In the genomic region with DNA sequence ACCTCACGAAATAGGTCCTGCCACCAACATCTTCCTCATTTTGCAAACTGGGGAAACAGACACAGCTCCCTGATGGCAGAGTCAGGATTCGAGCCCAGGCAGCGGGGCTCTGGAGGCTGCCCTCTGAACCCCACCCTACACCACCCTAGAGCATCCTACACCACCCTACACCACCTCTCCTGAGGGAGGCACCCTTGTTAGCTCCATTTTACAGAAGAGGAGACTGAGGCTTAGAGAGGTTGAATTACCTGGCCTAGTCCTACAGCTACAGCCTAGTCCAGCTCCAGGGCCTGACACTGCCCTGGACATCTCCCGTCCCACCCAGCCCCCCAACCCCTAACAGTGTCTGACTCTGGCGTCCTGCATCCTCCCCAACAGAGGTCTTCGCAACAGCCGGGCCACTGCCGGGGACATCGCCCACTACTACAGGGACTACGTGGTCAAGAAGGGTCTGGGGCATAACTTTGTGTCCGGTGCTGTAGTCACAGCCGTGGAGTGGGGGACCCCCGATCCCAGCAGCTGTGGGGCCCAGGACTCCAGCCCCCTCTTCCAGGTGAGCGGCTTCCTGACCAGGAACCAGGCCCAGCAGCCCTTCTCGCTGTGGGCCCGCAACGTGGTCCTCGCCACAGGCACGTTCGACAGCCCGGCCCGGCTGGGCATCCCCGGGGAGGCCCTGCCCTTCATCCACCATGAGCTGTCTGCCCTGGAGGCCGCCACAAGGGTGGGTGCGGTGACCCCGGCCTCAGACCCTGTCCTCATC, we compare ENCODE assay signal across 1 cellular context.
TF ChIP-seq lines count a peak whose summit lies in the region.

No MANE protein-coding gene starts in this region.

TF ChIP-seq in IMR-90, 13 proteins besides CTCF, POLR2A, EP300 and RAD21:
- TF ChIP-seq BHLHE40 (IDR thresholded peaks at IDR 0.05; ENCODE audit: low read depth, low read length): no peak
- no peak for TF ChIP-seq NFE2L2 (IDR thresholded peaks at IDR 0.05; ENCODE audit: low read depth, low read length)
- TF ChIP-seq CEBPB (IDR thresholded peaks at IDR 0.05; ENCODE audit: low read depth, low read length): no peak
- no peak for TF ChIP-seq MAZ (IDR thresholded peaks at IDR 0.05; ENCODE audit: borderline replicate concordance, low read depth, low read length)
- TF ChIP-seq, protein P1, sequence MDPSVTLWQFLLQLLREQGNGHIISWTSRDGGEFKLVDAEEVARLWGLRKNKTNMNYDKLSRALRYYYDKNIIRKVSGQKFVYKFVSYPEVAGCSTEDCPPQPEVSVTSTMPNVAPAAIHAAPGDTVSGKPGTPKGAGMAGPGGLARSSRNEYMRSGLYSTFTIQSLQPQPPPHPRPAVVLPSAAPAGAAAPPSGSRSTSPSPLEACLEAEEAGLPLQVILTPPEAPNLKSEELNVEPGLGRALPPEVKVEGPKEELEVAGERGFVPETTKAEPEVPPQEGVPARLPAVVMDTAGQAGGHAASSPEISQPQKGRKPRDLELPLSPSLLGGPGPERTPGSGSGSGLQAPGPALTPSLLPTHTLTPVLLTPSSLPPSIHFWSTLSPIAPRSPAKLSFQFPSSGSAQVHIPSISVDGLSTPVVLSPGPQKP (IDR thresholded peaks at IDR 0.05; ENCODE audit: borderline replicate concordance, low read depth, low read length): no peak
- no peak for TF ChIP-seq SMC3 (IDR thresholded peaks at IDR 0.05; ENCODE audit: low read depth, low read length)
- TF ChIP-seq MXI1 (IDR thresholded peaks at IDR 0.05; ENCODE audit: borderline replicate concordance, low read depth, low read length): no peak
- TF ChIP-seq, protein P2, sequence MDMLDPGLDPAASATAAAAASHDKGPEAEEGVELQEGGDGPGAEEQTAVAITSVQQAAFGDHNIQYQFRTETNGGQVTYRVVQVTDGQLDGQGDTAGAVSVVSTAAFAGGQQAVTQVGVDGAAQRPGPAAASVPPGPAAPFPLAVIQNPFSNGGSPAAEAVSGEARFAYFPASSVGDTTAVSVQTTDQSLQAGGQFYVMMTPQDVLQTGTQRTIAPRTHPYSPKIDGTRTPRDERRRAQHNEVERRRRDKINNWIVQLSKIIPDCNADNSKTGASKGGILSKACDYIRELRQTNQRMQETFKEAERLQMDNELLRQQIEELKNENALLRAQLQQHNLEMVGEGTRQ (IDR thresholded peaks at IDR 0.05; ENCODE audit: low read depth, low read length): no peak
- no peak for TF ChIP-seq RCOR1 (IDR thresholded peaks at IDR 0.05; ENCODE audit: insufficient replicate concordance, low read length)
- TF ChIP-seq RFX5 (IDR thresholded peaks at IDR 0.05; ENCODE audit: low read depth, low read length): no peak
- no peak for TF ChIP-seq FOS (IDR thresholded peaks at IDR 0.05; ENCODE audit: low read depth, low read length)
- no peak for TF ChIP-seq MAFK (IDR thresholded peaks at IDR 0.05; ENCODE audit: low read depth, low read length)
- TF ChIP-seq CHD1 (IDR thresholded peaks at IDR 0.05; ENCODE audit: low read depth, low read length): no peak
